8 cellular contexts compared by ENCODE assay signal in the genomic region with DNA sequence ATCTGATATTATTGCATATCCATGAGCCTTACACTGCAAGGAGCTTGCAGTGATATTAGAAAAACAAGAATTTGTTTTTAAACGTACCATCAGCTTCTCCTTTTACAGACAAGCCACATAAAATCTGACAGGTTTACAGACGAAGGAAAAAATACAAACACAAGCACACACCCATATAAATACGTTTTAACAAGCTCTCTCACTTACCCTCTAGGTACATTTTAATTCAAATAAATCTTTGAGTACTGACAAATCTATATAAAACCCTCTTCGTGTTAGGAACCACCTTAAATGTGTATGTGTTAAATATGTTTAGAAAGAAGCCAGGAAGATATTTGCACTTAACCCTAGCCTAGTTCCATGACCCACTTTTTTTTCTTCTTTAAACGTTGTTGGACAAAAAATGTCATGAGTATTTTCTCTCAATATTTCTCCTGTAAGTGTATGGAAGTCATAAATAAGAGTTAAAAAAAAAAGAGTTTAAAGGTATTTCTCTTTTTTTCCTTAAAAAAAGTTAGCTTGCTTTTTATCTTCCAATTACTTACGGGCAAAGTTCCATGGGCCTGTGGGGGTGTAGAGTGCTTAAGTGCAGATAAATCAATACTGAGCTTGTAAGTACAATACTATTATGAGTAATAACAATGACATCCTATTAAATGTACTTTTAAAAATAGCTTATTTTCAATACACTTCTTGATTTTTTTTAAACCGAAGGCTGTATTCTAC. TPM values are rescaled to one million over a fixed set of nuclear protein-coding genes. Genes with fewer than 3 reads are reported as not detected.
DNase-seq lines count a peak whose midpoint lies in the region; ATAC-seq and TF ChIP-seq lines count a peak whose summit lies in the region.

No MANE protein-coding gene starts in this region.

- no peak overlapping the region; the same call in 1 of the 2 replicates for H3K9ac ChIP-seq in KMS-11

- peaks cover 20% of the 10 kb centered on the region for H3K36me3 Mint-ChIP-seq in central memory CD8-positive, alpha-beta T cell (ENCODE audit: insufficient read depth)
- peaks cover 5 to 7% of the 10 kb centered on the region in 2 donors for H3K36me3 Mint-ChIP-seq in naive B cell

- H3K27ac Mint-ChIP-seq in central memory CD8-positive, alpha-beta T cell (ENCODE audit: low read depth), result peak overlapping the region; percentile 94
- H3K27ac Mint-ChIP-seq in naive B cell, result peak overlapping the region; percentile 84 to 99 (median 96)

- no peak overlapping the region for H2AFZ ChIP-seq in KMS-11 (ENCODE audit: low read depth)

- no peaks in the 10 kb centered on the region for H3K79me2 ChIP-seq in KMS-11 (ENCODE audit: insufficient read depth, low read depth)

- peaks cover 57% of the 10 kb centered on the region for H3K4me1 Mint-ChIP-seq in central memory CD8-positive, alpha-beta T cell
- H3K4me1 Mint-ChIP-seq in naive B cell, result peaks cover 39 to 66% (median 56%) of the 10 kb centered on the region in 3 donors

- no peak overlapping the region for H3K27ac ChIP-seq in KMS-11

- H3K27me3 Mint-ChIP-seq in central memory CD8-positive, alpha-beta T cell, result no peaks in the 10 kb centered on the region
- no peaks in the 10 kb centered on the region for H3K27me3 Mint-ChIP-seq in naive B cell

- H3K27me3 ChIP-seq in KMS-11 (ENCODE audit: insufficient read depth, low read depth), result no peaks in the 10 kb centered on the region

- no peak overlapping the region for H3K4me3 ChIP-seq in KMS-11 (IDR thresholded peaks at IDR 0.05; ENCODE audit: insufficient read depth, low read depth, low read length)

- H3K36me3 ChIP-seq in KMS-11 (ENCODE audit: insufficient read depth), result no peaks in the 10 kb centered on the region

- peak overlapping the region; percentile 88 for H3K4me3 Mint-ChIP-seq in central memory CD8-positive, alpha-beta T cell
- peak overlapping the region; percentile 93 to 98 (median 96) for H3K4me3 Mint-ChIP-seq in naive B cell

- H3K4me1 ChIP-seq in KMS-11 (ENCODE audit: low read depth, poor library complexity, severe bottlenecking), result peaks cover 12% of the 10 kb centered on the region

- peak overlapping the region; percentile 48 for H3K4me2 ChIP-seq in KMS-11

- peak; percentile 9 for DNase-seq in ACHN
- no peak for DNase-seq in central memory CD8-positive, alpha-beta T cell (ENCODE audit: low spot score in 2 of 2)
- DNase-seq in naive B cell, result no peak
- DNase-seq in retina, result no peak
- DNase-seq in NCI-H1092 treated with DMSO at 0.1 percent for 48 hours (lab: John Stamatoyannopoulos, UW), result no peak
- no peak for DNase-seq in SW 1271 (lab: John Stamatoyannopoulos, UW)

- no peaks in the 10 kb centered on the region for H4K20me1 ChIP-seq in KMS-11 (ENCODE audit: insufficient read depth)

- in situ Hi-C loops in ACHN (cut with HindIII; ENCODE audit: low pct_ligation_motif_present, low pct_unique_long_range_greater_than_20kb, low sequenced_read_pairs), result no loop called here

- H3K9me3 Mint-ChIP-seq in central memory CD8-positive, alpha-beta T cell, result no peaks in the 10 kb centered on the region
- peaks cover 0 to 5% (median 4%) of the 10 kb centered on the region in 7 donors for H3K9me3 Mint-ChIP-seq in naive B cell

- TF ChIP-seq CTCF in KMS-11 (conservative IDR thresholded peaks at IDR 0.05; ENCODE audit: low read depth, low read length), result no peak

- no peak for ATAC-seq in central memory CD8-positive, alpha-beta T cell (replicated peaks; ENCODE audit: extremely low read depth, poor library complexity, severe bottlenecking)
- ATAC-seq in naive B cell (ENCODE audit: low read depth in 2 of 2) (no peak), GM21447 (IDR thresholded peaks at IDR 0.05; ENCODE audit: unreplicated experiment) (no peak)

RNA-seq across cellular contexts. Expression of a gene that starts 1.5 kb away (rescaled TPM):
- polyA plus RNA-seq in naive B cell (ENCODE audit: low read depth in 6 of 6), result 10 to 100 TPM; 15.9 to 49.3 (median 32.7) TPM

RNA-seq across cellular contexts. Expression of a gene that starts 38.6 kb away (rescaled TPM):
- not detected for polyA plus RNA-seq in naive B cell (ENCODE audit: low read depth in 6 of 6)
